Comparison of ENCODE assay signal across 25 cellular contexts in genomic region chr3:97979610-97980009, GRCh38. TPM values are rescaled to one million over a fixed set of nuclear protein-coding genes. Genes with fewer than 3 reads are reported as not detected.
A peak's percentile ranks its signal among the peaks of the same experiment; 100 is the strongest.
DNase-seq lines count a peak whose midpoint lies in the region; TF ChIP-seq lines count a peak whose summit lies in the region.
"Had no signal": no experiment of that assay in that cellular context is flagged by ENCODE, and none has a peak within 500 bp of the region (broad histone marks: within the 10 kb centered on the region; RNA-seq: fewer than 3 reads in every experiment).

No MANE protein-coding gene starts in this region.

- DNase-seq in ELF-1 (ENCODE audit: low read depth, low spot score): peak; percentile 49
- peak; percentile 60 for DNase-seq in NCI-H1694 treated with DMSO at 0.1 percent for 48 hours (lab: John Stamatoyannopoulos, UW)
- peak; percentile 95 for DNase-seq in WERI-Rb-1
- peak; percentile 45 for DNase-seq in iPS-NIHi7 (ENCODE audit: extremely low spot score)
- DNase-seq in AML-193 (lab: John Stamatoyannopoulos, UW): no peak
- no peak for DNase-seq in activated CD8-positive, alpha-beta memory T cell treated with anti-CD3 and anti-CD28 coated beads, Interleukin-2, amount 50 U/mL, for 4 hours
- DNase-seq in mucosa of gallbladder (ENCODE audit: low spot score): no peak
- DNase-seq in NCI-H2227 (lab: John Stamatoyannopoulos, UW; ENCODE audit: unreplicated experiment): no peak
- DNase-seq: activated B cell treated with CpG ODN at 0.5 μM for 24 hours; activated CD8-positive, alpha-beta T cell treated with anti-CD3 and anti-CD28 coated beads for 36 hours; activated T-cell treated with anti-CD3 and anti-CD28 coated beads, Interleukin-2, amount 50 U/mL, for 72 hours; CD8-positive, alpha-beta T cell; DMS79 treated with DMSO at 0.1 percent for 48 hours; effector memory CD4-positive, alpha-beta T cell; lower lobe of right lung; NCI-H146; NCI-H345; pancreas; stimulated activated CD4-positive, alpha-beta T cell treated with anti-CD3 and anti-CD28 coated beads, Interleukin-1b, Interleukin-23, amount 100 ng/mL, for 48 hours; stimulated activated naive CD4-positive, alpha-beta T cell; thyroid gland had no signal

- H3K27me3 ChIP-seq in WERI-Rb-1 (ENCODE audit: insufficient read depth, low read depth, severe bottlenecking): no peaks in the 10 kb centered on the region
- H3K27me3 ChIP-seq: pancreas, thyroid gland had no signal

- H3K9me3 ChIP-seq in WERI-Rb-1 (ENCODE audit: severe bottlenecking): no peaks in the 10 kb centered on the region
- H3K9me3 ChIP-seq: lower lobe of right lung, pancreas, thyroid gland had no signal

- no peaks in the 10 kb centered on the region for H3K36me3 ChIP-seq in WERI-Rb-1
- H3K36me3 ChIP-seq: lower lobe of right lung, pancreas, thyroid gland had no signal

- H3K27ac ChIP-seq in WERI-Rb-1: peak overlapping the region; percentile 75
- H3K27ac ChIP-seq: lower lobe of right lung, pancreas, thyroid gland had no signal

- H3K4me3 ChIP-seq in WERI-Rb-1 (ENCODE audit: low read depth, low read length): no peak overlapping the region
- H3K4me3 ChIP-seq: lower lobe of right lung, pancreas, thyroid gland had no signal

- TF ChIP-seq CTCF in WERI-Rb-1 (IDR thresholded peaks at IDR 0.05; ENCODE audit: low read depth, low read length): peak; percentile 65

RNA-seq across cellular contexts. Expression of gene RIOX2, which starts 7.4 kb away (rescaled TPM):
- total RNA-seq in mucosa of gallbladder: 18.6 TPM

RNA-seq across cellular contexts. Expression of gene GABRR3, which starts 55.5 kb away (rescaled TPM):
- total RNA-seq in mucosa of gallbladder: not detected
- total RNA-seq: activated B cell treated with CpG ODN at 0.5 μM for 24 hours; activated CD8-positive, alpha-beta T cell treated with anti-CD3 and anti-CD28 coated beads for 36 hours; activated naive CD4-positive, alpha-beta T cell treated with anti-CD3 and anti-CD28 coated beads, Interleukin-2, amount 50 U/mL, for 72 hours; activated T-cell treated with anti-CD3 and anti-CD28 coated beads, Interleukin-2, amount 50 U/mL, for 72 hours; astrocyte; CD8-positive, alpha-beta T cell; chondrocyte; lower lobe of right lung; M059J; pancreas had no signal

Comparison
In these comparisons a context has a peak if more than half of its experiments do, and no peak if none do; other contexts are left out.
1. DNase-seq: peak in ELF-1 (single experiment), NCI-H1694 treated with DMSO at 0.1 percent for 48 hours (single experiment), WERI-Rb-1 (single experiment) and iPS-NIHi7 (single experiment); none in AML-193 (0 of 2), activated CD8-positive, alpha-beta memory T cell treated with anti-CD3 and anti-CD28 coated beads, Interleukin-2, amount 50 U/mL, for 4 hours (single experiment), mucosa of gallbladder (single experiment) and NCI-H2227 (single experiment).